1 cellular context compared by ENCODE assay signal in genomic region chr9:5441043-5441442, GRCh38.
TF ChIP-seq lines count a peak whose summit lies in the region.

No MANE protein-coding gene starts in this region.

TF ChIP-seq in SK-N-SH treated with all-trans-retinoic acid at 6 μM for 48 hours, 23 proteins besides CTCF, POLR2A, EP300 and RAD21 (continued from another document):
- TF ChIP-seq, protein P1, sequence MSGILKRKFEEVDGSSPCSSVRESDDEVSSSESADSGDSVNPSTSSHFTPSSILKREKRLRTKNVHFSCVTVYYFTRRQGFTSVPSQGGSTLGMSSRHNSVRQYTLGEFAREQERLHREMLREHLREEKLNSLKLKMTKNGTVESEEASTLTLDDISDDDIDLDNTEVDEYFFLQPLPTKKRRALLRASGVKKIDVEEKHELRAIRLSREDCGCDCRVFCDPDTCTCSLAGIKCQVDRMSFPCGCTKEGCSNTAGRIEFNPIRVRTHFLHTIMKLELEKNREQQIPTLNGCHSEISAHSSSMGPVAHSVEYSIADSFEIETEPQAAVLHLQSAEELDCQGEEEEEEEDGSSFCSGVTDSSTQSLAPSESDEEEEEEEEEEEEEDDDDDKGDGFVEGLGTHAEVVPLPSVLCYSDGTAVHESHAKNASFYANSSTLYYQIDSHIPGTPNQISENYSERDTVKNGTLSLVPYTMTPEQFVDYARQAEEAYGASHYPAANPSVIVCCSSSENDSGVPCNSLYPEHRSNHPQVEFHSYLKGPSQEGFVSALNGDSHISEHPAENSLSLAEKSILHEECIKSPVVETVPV (CRISPR knock-in tag; IDR thresholded peaks at IDR 0.05), result no peak
- TF ChIP-seq ZNF70 (CRISPR knock-in tag; IDR thresholded peaks at IDR 0.05), result no peak
- no peak for TF ChIP-seq ZNF565 (CRISPR knock-in tag; conservative IDR thresholded peaks at IDR 0.05; ENCODE audit: low read depth)
- no peak for TF ChIP-seq OSR1 (CRISPR knock-in tag; IDR thresholded peaks at IDR 0.05)
- TF ChIP-seq ESRRG (CRISPR knock-in tag; IDR thresholded peaks at IDR 0.05), result no peak
- TF ChIP-seq ZFP30 (CRISPR knock-in tag; IDR thresholded peaks at IDR 0.05), result no peak
- TF ChIP-seq TOX (CRISPR knock-in tag; IDR thresholded peaks at IDR 0.05; ENCODE audit: borderline replicate concordance), result no peak
- no peak for TF ChIP-seq BACH2 (CRISPR knock-in tag; IDR thresholded peaks at IDR 0.05; ENCODE audit: borderline replicate concordance)
- TF ChIP-seq ZC3H10 (CRISPR knock-in tag; IDR thresholded peaks at IDR 0.05), result no peak
- no peak for TF ChIP-seq PPARA (CRISPR knock-in tag; IDR thresholded peaks at IDR 0.05; ENCODE audit: borderline replicate concordance)
- TF ChIP-seq, protein P2, sequence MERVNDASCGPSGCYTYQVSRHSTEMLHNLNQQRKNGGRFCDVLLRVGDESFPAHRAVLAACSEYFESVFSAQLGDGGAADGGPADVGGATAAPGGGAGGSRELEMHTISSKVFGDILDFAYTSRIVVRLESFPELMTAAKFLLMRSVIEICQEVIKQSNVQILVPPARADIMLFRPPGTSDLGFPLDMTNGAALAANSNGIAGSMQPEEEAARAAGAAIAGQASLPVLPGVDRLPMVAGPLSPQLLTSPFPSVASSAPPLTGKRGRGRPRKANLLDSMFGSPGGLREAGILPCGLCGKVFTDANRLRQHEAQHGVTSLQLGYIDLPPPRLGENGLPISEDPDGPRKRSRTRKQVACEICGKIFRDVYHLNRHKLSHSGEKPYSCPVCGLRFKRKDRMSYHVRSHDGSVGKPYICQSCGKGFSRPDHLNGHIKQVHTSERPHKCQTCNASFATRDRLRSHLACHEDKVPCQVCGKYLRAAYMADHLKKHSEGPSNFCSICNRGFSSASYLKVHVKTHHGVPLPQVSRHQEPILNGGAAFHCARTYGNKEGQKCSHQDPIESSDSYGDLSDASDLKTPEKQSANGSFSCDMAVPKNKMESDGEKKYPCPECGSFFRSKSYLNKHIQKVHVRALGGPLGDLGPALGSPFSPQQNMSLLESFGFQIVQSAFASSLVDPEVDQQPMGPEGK (CRISPR knock-in tag; IDR thresholded peaks at IDR 0.05; ENCODE audit: borderline replicate concordance), result no peak
- TF ChIP-seq ZNF8 (CRISPR knock-in tag; IDR thresholded peaks at IDR 0.05), result no peak
